In the genomic region with DNA sequence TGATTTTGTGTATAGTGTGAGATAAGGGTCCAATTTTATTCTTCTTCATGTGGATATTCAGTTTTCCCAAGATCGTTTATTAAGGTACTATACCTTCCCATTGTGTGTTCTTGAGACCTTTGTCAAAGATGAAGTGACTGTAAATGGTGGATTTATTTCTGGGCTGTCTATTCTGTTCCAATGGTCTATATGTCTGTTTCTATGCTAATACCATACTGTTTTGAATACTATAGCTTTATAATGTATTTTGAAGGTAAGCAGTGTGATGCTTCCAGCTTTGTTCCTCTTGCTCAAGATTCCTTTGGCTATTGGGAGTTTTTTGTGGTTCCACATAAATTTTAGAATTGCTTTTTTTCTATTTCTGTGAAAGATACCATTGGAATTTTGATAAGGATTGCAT, we compare ENCODE assay signal across 3 cellular contexts.
TF ChIP-seq lines count a peak whose summit lies in the region.

No MANE protein-coding gene starts in this region.

TF ChIP-seq in HEK293, 187 proteins besides CTCF, POLR2A, EP300 and RAD21:
- TF ChIP-seq, protein P1, sequence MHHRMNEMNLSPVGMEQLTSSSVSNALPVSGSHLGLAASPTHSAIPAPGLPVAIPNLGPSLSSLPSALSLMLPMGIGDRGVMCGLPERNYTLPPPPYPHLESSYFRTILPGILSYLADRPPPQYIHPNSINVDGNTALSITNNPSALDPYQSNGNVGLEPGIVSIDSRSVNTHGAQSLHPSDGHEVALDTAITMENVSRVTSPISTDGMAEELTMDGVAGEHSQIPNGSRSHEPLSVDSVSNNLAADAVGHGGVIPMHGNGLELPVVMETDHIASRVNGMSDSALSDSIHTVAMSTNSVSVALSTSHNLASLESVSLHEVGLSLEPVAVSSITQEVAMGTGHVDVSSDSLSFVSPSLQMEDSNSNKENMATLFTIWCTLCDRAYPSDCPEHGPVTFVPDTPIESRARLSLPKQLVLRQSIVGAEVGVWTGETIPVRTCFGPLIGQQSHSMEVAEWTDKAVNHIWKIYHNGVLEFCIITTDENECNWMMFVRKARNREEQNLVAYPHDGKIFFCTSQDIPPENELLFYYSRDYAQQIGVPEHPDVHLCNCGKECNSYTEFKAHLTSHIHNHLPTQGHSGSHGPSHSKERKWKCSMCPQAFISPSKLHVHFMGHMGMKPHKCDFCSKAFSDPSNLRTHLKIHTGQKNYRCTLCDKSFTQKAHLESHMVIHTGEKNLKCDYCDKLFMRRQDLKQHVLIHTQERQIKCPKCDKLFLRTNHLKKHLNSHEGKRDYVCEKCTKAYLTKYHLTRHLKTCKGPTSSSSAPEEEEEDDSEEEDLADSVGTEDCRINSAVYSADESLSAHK (tag by site-specific recombination; IDR thresholded peaks at IDR 0.05), result peak; percentile 49; the same call in 1 of the 2 replicates
- TF ChIP-seq ZEB2 (tag by site-specific recombination; IDR thresholded peaks at IDR 0.05), result no peak

TF ChIP-seq in K562, 482 proteins besides CTCF, POLR2A, EP300 and RAD21:
- TF ChIP-seq, protein P2, sequence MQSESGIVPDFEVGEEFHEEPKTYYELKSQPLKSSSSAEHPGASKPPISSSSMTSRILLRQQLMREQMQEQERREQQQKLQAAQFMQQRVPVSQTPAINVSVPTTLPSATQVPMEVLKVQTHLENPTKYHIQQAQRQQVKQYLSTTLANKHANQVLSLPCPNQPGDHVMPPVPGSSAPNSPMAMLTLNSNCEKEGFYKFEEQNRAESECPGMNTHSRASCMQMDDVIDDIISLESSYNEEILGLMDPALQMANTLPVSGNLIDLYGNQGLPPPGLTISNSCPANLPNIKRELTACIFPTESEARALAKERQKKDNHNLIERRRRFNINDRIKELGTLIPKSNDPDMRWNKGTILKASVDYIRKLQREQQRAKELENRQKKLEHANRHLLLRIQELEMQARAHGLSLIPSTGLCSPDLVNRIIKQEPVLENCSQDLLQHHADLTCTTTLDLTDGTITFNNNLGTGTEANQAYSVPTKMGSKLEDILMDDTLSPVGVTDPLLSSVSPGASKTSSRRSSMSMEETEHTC (IDR thresholded peaks at IDR 0.05), result no peak
- peak; percentile 25; the same call in 1 of the 2 replicates for TF ChIP-seq BCOR (IDR thresholded peaks at IDR 0.05)
- TF ChIP-seq RBM25 (IDR thresholded peaks at IDR 0.05; ENCODE audit: low read depth, low read length, severe bottlenecking), result peak; percentile 81
- no peak for TF ChIP-seq HDAC6 (IDR thresholded peaks at IDR 0.05; ENCODE audit: low read depth, low read length)
- 0 out of 2 replicates have a peak, but pooled peaks have one; percentile 58 for TF ChIP-seq TRIM28 (IDR thresholded peaks at IDR 0.05)
- TF ChIP-seq ZFX (CRISPR knock-in tag; IDR thresholded peaks at IDR 0.05), result no peak
- TF ChIP-seq NFIC (IDR thresholded peaks at IDR 0.05), result no peak
- TF ChIP-seq KDM1A (IDR thresholded peaks at IDR 0.05), result 0 out of 4 replicates have a peak, but pooled peaks of 1 of the 2 experiments have one; percentile 7
- no peak for TF ChIP-seq ZNF41 (CRISPR knock-in tag; conservative IDR thresholded peaks at IDR 0.05)
- TF ChIP-seq MYC (IDR thresholded peaks at IDR 0.05; ENCODE audit: low read depth, low read length), result no peak
- no peak for TF ChIP-seq MYC (CRISPR knock-in tag; IDR thresholded peaks at IDR 0.05; ENCODE audit: borderline replicate concordance, low read depth)

TF ChIP-seq in H1, 55 proteins besides CTCF, POLR2A, EP300 and RAD21:
- TF ChIP-seq KDM1A (IDR thresholded peaks at IDR 0.05; ENCODE audit: borderline replicate concordance, low read length), result peak; percentile 64; the same call in 1 of the 2 replicates
- no peak for TF ChIP-seq RNF2 (IDR thresholded peaks at IDR 0.05; ENCODE audit: borderline replicate concordance, low read depth, low read length, missing control alignments, poor library complexity, severe bottlenecking)
